Comparison of ENCODE assay signal across 14 cellular contexts in the genomic region with DNA sequence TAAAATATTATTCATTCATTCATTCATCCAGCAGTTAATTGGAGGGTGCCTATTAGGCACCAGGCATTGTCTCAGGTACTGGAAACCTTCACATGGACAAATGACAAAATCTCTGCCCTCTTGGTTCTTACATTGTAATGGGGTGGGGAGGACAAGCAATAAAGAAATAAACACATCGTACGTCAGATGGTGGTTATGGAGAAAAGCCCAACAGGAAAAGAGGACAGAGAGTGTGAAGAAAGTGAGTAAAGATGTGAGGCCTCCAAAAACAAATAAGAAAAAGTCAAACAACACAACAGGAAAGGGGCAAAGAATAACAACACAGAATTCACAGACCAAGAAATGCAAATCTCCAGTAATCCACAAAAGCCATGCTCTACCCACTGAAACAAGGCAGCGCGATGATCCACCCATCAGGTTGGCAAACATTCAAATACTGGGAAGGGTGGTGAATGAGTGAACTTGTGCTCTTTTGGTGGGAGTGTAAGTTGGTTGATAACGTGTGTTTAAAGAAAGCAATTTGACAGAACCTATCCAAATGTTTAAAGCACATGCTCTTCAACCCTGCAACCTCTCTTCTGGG. TPM values are rescaled to one million over a fixed set of nuclear protein-coding genes. Genes with fewer than 3 reads are reported as not detected.
A peak's percentile ranks its signal among the peaks of the same experiment; 100 is the strongest.
DNase-seq lines count a peak whose midpoint lies in the region; ATAC-seq and TF ChIP-seq lines count a peak whose summit lies in the region.
"Had no signal": no experiment of that assay in that cellular context is flagged by ENCODE, and none has a peak within 500 bp of the region (broad histone marks: within the 10 kb centered on the region; RNA-seq: fewer than 3 reads in every experiment).

No MANE protein-coding gene starts in this region.

- no peaks in the 10 kb centered on the region for H3K9me3 Mint-ChIP-seq in IgD-negative memory B cell
- H3K9me3 Mint-ChIP-seq in activated naive CD4-positive, alpha-beta T cell treated with anti-CD3 and anti-CD28 coated beads, Interleukin-2, amount 50 U/mL, for 72 hours: peaks cover 3 to 7% of the 10 kb centered on the region in 2 donors
- no peaks in the 10 kb centered on the region for H3K9me3 Mint-ChIP-seq in natural killer cell treated with Interleukin-12 subunit alpha and Interleukin-12 subunit beta and Interleukin-15 and Interleukin-18, amount 100 ng/mL, for 72 hours

- no peaks in the 10 kb centered on the region for H3K36me3 Mint-ChIP-seq in IgD-negative memory B cell
- H3K36me3 Mint-ChIP-seq in activated naive CD4-positive, alpha-beta T cell treated with anti-CD3 and anti-CD28 coated beads, Interleukin-2, amount 50 U/mL, for 72 hours: peaks cover 0 to 16% of the 10 kb centered on the region in 2 donors
- H3K36me3 Mint-ChIP-seq in natural killer cell treated with Interleukin-12 subunit alpha and Interleukin-12 subunit beta and Interleukin-15 and Interleukin-18, amount 100 ng/mL, for 72 hours: no peaks in the 10 kb centered on the region

- peak overlapping the region in 3 of 4 donors; percentile 13 to 49 (median 35) for H3K4me3 Mint-ChIP-seq in IgD-negative memory B cell
- H3K4me3 Mint-ChIP-seq in natural killer cell treated with Interleukin-12 subunit alpha and Interleukin-12 subunit beta and Interleukin-15 and Interleukin-18, amount 100 ng/mL, for 72 hours: peak overlapping the region; percentile 74

- no peak for ATAC-seq in activated naive CD4-positive, alpha-beta T cell treated with anti-CD3 and anti-CD28 coated beads, Interleukin-2, amount 50 U/mL, for 72 hours
- no peak for ATAC-seq in natural killer cell treated with Interleukin-12 subunit alpha and Interleukin-12 subunit beta and Interleukin-15 and Interleukin-18, amount 100 ng/mL, for 72 hours
- ATAC-seq in HG02798 (IDR thresholded peaks at IDR 0.05; ENCODE audit: poor library complexity, unreplicated experiment) (no peak), HG02884 (IDR thresholded peaks at IDR 0.05; ENCODE audit: unreplicated experiment) (no peak)
- ATAC-seq: left lobe of liver had no signal

- no peak overlapping the region for H3K4me3 ChIP-seq in foreskin fibroblast (ENCODE audit: low read depth in 1 of 2, low read length in 2 of 2)
- H3K4me3 ChIP-seq: suprapubic skin had no signal

- H3K27ac Mint-ChIP-seq in IgD-negative memory B cell: peak overlapping the region; percentile 61 to 89 (median 64)
- H3K27ac Mint-ChIP-seq in activated naive CD4-positive, alpha-beta T cell treated with anti-CD3 and anti-CD28 coated beads, Interleukin-2, amount 50 U/mL, for 72 hours: peak overlapping the region; percentile 92 to 96
- H3K27ac Mint-ChIP-seq in natural killer cell treated with Interleukin-12 subunit alpha and Interleukin-12 subunit beta and Interleukin-15 and Interleukin-18, amount 100 ng/mL, for 72 hours: peak overlapping the region; percentile 57 to 98

- H3K27me3 Mint-ChIP-seq in IgD-negative memory B cell: no peaks in the 10 kb centered on the region
- H3K27me3 Mint-ChIP-seq in natural killer cell treated with Interleukin-12 subunit alpha and Interleukin-12 subunit beta and Interleukin-15 and Interleukin-18, amount 100 ng/mL, for 72 hours: no peaks in the 10 kb centered on the region

- peaks cover 54 to 58% (median 56%) of the 10 kb centered on the region in 3 donors for H3K4me1 Mint-ChIP-seq in IgD-negative memory B cell
- peaks cover 62 to 72% of the 10 kb centered on the region in 2 donors for H3K4me1 Mint-ChIP-seq in natural killer cell treated with Interleukin-12 subunit alpha and Interleukin-12 subunit beta and Interleukin-15 and Interleukin-18, amount 100 ng/mL, for 72 hours (ENCODE audit: low read depth in 2 of 2)

- peak; percentile 3 for DNase-seq in GM03348 (ENCODE audit: low spot score)
- no peak for DNase-seq in activated naive CD4-positive, alpha-beta T cell treated with anti-CD3 and anti-CD28 coated beads, Interleukin-2, amount 50 U/mL, for 72 hours (ENCODE audit: low spot score in 2 of 2)
- no peak for DNase-seq in natural killer cell treated with Interleukin-12 subunit alpha and Interleukin-12 subunit beta and Interleukin-15 and Interleukin-18, amount 100 ng/mL, for 72 hours (ENCODE audit: low spot score)
- DNase-seq in foreskin fibroblast: no peak
- no peak for DNase-seq in NCI-H187 (lab: John Stamatoyannopoulos, UW)
- DNase-seq: activated CD4-positive, alpha-beta T cell treated with anti-CD3 and anti-CD28 coated beads, Interleukin-2, amount 50 U/mL, for 1 hour; hippocampal formation; NCI-H1092 treated with DMSO at 0.1 percent for 48 hours had no signal

- no peak for TF ChIP-seq CTCF in foreskin fibroblast (IDR thresholded peaks at IDR 0.05; ENCODE audit: low read depth, low read length)

RNA-seq across cellular contexts. Expression of a gene that starts 16.6 kb away (rescaled TPM):
- polyA plus RNA-seq in IgD-negative memory B cell: 55.6 TPM
- total RNA-seq in activated naive CD4-positive, alpha-beta T cell treated with anti-CD3 and anti-CD28 coated beads, Interleukin-2, amount 50 U/mL, for 72 hours: 100 to 1,000 TPM; 202 to 218 TPM
- 10 to 100 TPM; 30.9 to 52.0 TPM for total RNA-seq in natural killer cell treated with Interleukin-12 subunit alpha and Interleukin-12 subunit beta and Interleukin-15 and Interleukin-18, amount 100 ng/mL, for 72 hours

RNA-seq across cellular contexts. Expression of a gene that starts 23.6 kb away (rescaled TPM):
- polyA plus RNA-seq in IgD-negative memory B cell: not detected
- 1 to 10 TPM in 1 of 2 donors, under 1 TPM in 1; 0.82 to 3.4 TPM for total RNA-seq in activated naive CD4-positive, alpha-beta T cell treated with anti-CD3 and anti-CD28 coated beads, Interleukin-2, amount 50 U/mL, for 72 hours
- under 1 TPM in 1 of 2 donors, not detected in 1; 0.92 TPM for total RNA-seq in natural killer cell treated with Interleukin-12 subunit alpha and Interleukin-12 subunit beta and Interleukin-15 and Interleukin-18, amount 100 ng/mL, for 72 hours
- total RNA-seq: epithelial cell of proximal tubule, left lobe of liver had no signal

RNA-seq across cellular contexts. Expression of a gene that starts 45.5 kb away (rescaled TPM):
- not detected for polyA plus RNA-seq in IgD-negative memory B cell
- total RNA-seq in activated naive CD4-positive, alpha-beta T cell treated with anti-CD3 and anti-CD28 coated beads, Interleukin-2, amount 50 U/mL, for 72 hours: under 1 TPM; 0.47 to 0.61 TPM
- not detected for total RNA-seq in natural killer cell treated with Interleukin-12 subunit alpha and Interleukin-12 subunit beta and Interleukin-15 and Interleukin-18, amount 100 ng/mL, for 72 hours

RNA-seq across cellular contexts. Expression of a gene that starts 46.8 kb away (rescaled TPM):
- polyA plus RNA-seq in IgD-negative memory B cell: 193 TPM
- total RNA-seq in activated naive CD4-positive, alpha-beta T cell treated with anti-CD3 and anti-CD28 coated beads, Interleukin-2, amount 50 U/mL, for 72 hours: 100 to 1,000 TPM in 1 of 2 donors, 10 to 100 TPM in 1; 82.9 to 159 TPM
- total RNA-seq in natural killer cell treated with Interleukin-12 subunit alpha and Interleukin-12 subunit beta and Interleukin-15 and Interleukin-18, amount 100 ng/mL, for 72 hours: 100 to 1,000 TPM; 153 to 206 TPM
